30 cellular contexts compared by ENCODE assay signal in genomic region chr16:89295071-89295900, GRCh38.
DNase-seq lines count a peak whose midpoint lies in the region; ATAC-seq and TF ChIP-seq lines count a peak whose summit lies in the region.
"Had no signal": no experiment of that assay in that cellular context is flagged by ENCODE, and none has a peak within 500 bp of the region (broad histone marks: within the 10 kb centered on the region; RNA-seq: fewer than 3 reads in every experiment).

No MANE protein-coding gene starts in this region.

- no peak overlapping the region for H2BK12ac ChIP-seq in trophoblast cell (ENCODE audit: low read length)

- H3K4me1 ChIP-seq in right atrium auricular region (peaks cover 0 to 64% of the 10 kb centered on the region in 2 donors), HCT116 (ENCODE audit: control insufficient read depth in 1 of 2, insufficient read depth in 2 of 2, low read length in 2 of 2) (no peaks in the 10 kb centered on the region), trophoblast cell (ENCODE audit: control insufficient read depth in 1 of 2, insufficient read depth in 2 of 2, low read length in 2 of 2) (peaks cover 4 to 7% of the 10 kb centered on the region in 2 experiments)
- H3K4me1 ChIP-seq: BE2C, colonic mucosa had no signal

- no peak overlapping the region for H2BK120ac ChIP-seq in trophoblast cell (ENCODE audit: insufficient read depth, low read length, poor library complexity)

- TF ChIP-seq RAD21 in HCT116 (IDR thresholded peaks at IDR 0.05; ENCODE audit: low read depth): no peak

- H2AFZ ChIP-seq in HCT116 (ENCODE audit: low read depth, low read length, poor library complexity, severe bottlenecking) (no peak overlapping the region), trophoblast cell (ENCODE audit: insufficient read depth, low read length, poor library complexity) (no peak overlapping the region)

- H4K91ac ChIP-seq in trophoblast cell (ENCODE audit: low read depth, low read length): no peak overlapping the region

- H3K9ac ChIP-seq in HCT116 (ENCODE audit: low read length) (no peak overlapping the region), trophoblast cell (ENCODE audit: low read length) (no peak overlapping the region)

- no peak overlapping the region for H3K14ac ChIP-seq in trophoblast cell (ENCODE audit: low read length)

- peak overlapping the region; percentile 59 to 84 for H3K27ac Mint-ChIP-seq in effector memory CD8-positive, alpha-beta T cell

- H3K36me3 ChIP-seq in right atrium auricular region (peaks cover 8% of the 10 kb centered on the region), HCT116 (ENCODE audit: control insufficient read depth in 1 of 2, insufficient read depth in 2 of 2, low read length in 2 of 2) (peaks cover 7 to 8% of the 10 kb centered on the region in 2 experiments; a peak in 3 of 4 replicates), trophoblast cell (ENCODE audit: control insufficient read depth in 1 of 2, insufficient read depth in 2 of 2, low read length in 2 of 2) (peaks cover 35 to 44% of the 10 kb centered on the region in 2 experiments)
- H3K36me3 ChIP-seq: colonic mucosa had no signal

- no peaks in the 10 kb centered on the region for H3K9me3 ChIP-seq in right atrium auricular region
- no peaks in the 10 kb centered on the region for H3K9me3 ChIP-seq in HCT116 (ENCODE audit: control insufficient read depth in 1 of 2, insufficient read depth in 1 of 2, low read depth in 1 of 2, low read length in 2 of 2)
- H3K9me3 ChIP-seq in trophoblast cell (ENCODE audit: insufficient read depth, low read depth, low read length): no peaks in the 10 kb centered on the region
- H3K9me3 ChIP-seq: BE2C, colonic mucosa, heart left ventricle, upper lobe of right lung had no signal

- intact Hi-C loops in Right ventricle myocardium inferior (cut with DNase I) (no loop called here), HCT116 (cut with micrococcal nuclease) (no loop called here)

- RAD21 ChIA-PET in HCT116 (lab: Charles Lee; ENCODE audit: low non-redundant PET in 1 of 2, low total read pairs in 2 of 2, uncharacterized antibody in 2 of 2, unreplicated experiment in 2 of 2): no interaction called here

- no peaks in the 10 kb centered on the region for H3K79me1 ChIP-seq in trophoblast cell (ENCODE audit: low read length)

- no peaks in the 10 kb centered on the region for H4K20me1 ChIP-seq in HCT116 (ENCODE audit: insufficient read depth)

- peak overlapping the region; percentile 28 for H3K18ac ChIP-seq in trophoblast cell (ENCODE audit: low read length)

- ATAC-seq in Right ventricle myocardium inferior (no peak), HCT116 (no peak), GM18858 (IDR thresholded peaks at IDR 0.05; ENCODE audit: unreplicated experiment) (no peak), HG03280 (IDR thresholded peaks at IDR 0.05; ENCODE audit: unreplicated experiment) (no peak)
- ATAC-seq in effector memory CD8-positive, alpha-beta T cell (replicated peaks): no peak
- ATAC-seq: esophagus mucosa, heart left ventricle, upper lobe of right lung had no signal

- peaks cover 35 to 38% of the 10 kb centered on the region in 2 donors for H3K4me1 Mint-ChIP-seq in effector memory CD8-positive, alpha-beta T cell (ENCODE audit: low read depth in 2 of 2)

- H2AK5ac ChIP-seq in trophoblast cell (ENCODE audit: low read length): no peak overlapping the region

- H4K12ac ChIP-seq in trophoblast cell (ENCODE audit: low read depth, low read length): no peak overlapping the region

- H3K4me3 Mint-ChIP-seq in effector memory CD8-positive, alpha-beta T cell: no peak overlapping the region
- H3K4me3 Mint-ChIP-seq: T-helper 1 cell treated with Interleukin-12 subunit alpha and Interleukin-12 subunit beta and Interleukin-4 antibody, amounts not matched to agents 30 μg/mL and 1 μg/mL, for 36 hours had no signal

- H3K27me3 ChIP-seq in right atrium auricular region (no peaks in the 10 kb centered on the region), HCT116 (ENCODE audit: insufficient read depth, low read length) (no peaks in the 10 kb centered on the region), trophoblast cell (ENCODE audit: insufficient read depth, low read length) (no peaks in the 10 kb centered on the region)
- H3K27me3 ChIP-seq: BE2C, colonic mucosa, heart left ventricle, upper lobe of right lung had no signal

- H3K9me3 Mint-ChIP-seq in effector memory CD8-positive, alpha-beta T cell: no peaks in the 10 kb centered on the region
- H3K9me3 Mint-ChIP-seq: T-helper 1 cell treated with Interleukin-12 subunit alpha and Interleukin-12 subunit beta and Interleukin-4 antibody, amounts not matched to agents 30 μg/mL and 1 μg/mL, for 36 hours had no signal

- CTCF ChIA-PET in HCT116 (lab: Charles Lee): interaction anchor here (0.8 kb wide), 1 partner anchor 22 kb away, joined by 5 read pairs; no protein-coding TSS in a partner anchor

- H3K27ac ChIP-seq in right atrium auricular region (no peak overlapping the region), HCT116 (ENCODE audit: low read depth, low read length) (no peak overlapping the region), trophoblast cell (ENCODE audit: low read depth, low read length) (no peak overlapping the region)
- H3K27ac ChIP-seq: colonic mucosa, heart left ventricle, HL-60, SK-N-MC, upper lobe of right lung had no signal

- H3K4ac ChIP-seq in trophoblast cell (ENCODE audit: low read depth, low read length): no peak overlapping the region

- no peak overlapping the region for H4K8ac ChIP-seq in trophoblast cell (ENCODE audit: low read depth, low read length)

- no peaks in the 10 kb centered on the region for H3K9me2 ChIP-seq in HCT116 (ENCODE audit: insufficient read depth)

- POLR2A ChIA-PET in HCT116 (lab: Charles Lee): no interaction called here

- H2BK5ac ChIP-seq in trophoblast cell (ENCODE audit: low read depth, low read length, poor library complexity): no peak overlapping the region

- H3K4me2 ChIP-seq in HCT116 (ENCODE audit: low read length): no peak overlapping the region
- H3K4me2 ChIP-seq in trophoblast cell (ENCODE audit: low read length): no peak overlapping the region
- H3K4me2 ChIP-seq: smooth muscle cell had no signal

- DNase-seq in Right ventricle myocardium inferior (ENCODE audit: missing footprints): peak; percentile 61
- DNase-seq in right atrium auricular region (ENCODE audit: low spot score): no peak
- DNase-seq in HCT116 (ENCODE audit: low read depth, low spot score): no peak
- no peak for DNase-seq in effector memory CD8-positive, alpha-beta T cell
- no peak for DNase-seq in trophoblast cell
- DNase-seq in D341Med (ENCODE audit: low spot score): no peak
- DNase-seq: ACHN; activated CD4-positive, alpha-beta T cell treated with anti-CD3 and anti-CD28 coated beads for 4 hours; activated naive CD4-positive, alpha-beta T cell treated with anti-CD3 and anti-CD28 coated beads, Interleukin-2, amount 50 U/mL, for 16 hours; anterior cingulate cortex; BE2C; colonic mucosa; foreskin fibroblast; mesendoderm; MV-4-11; NCI-H1436 treated with DMSO at 0.1 percent for 48 hours; NCI-H446; occipital lobe; RPMI8226; stimulated activated CD4-positive, alpha-beta T cell treated with anti-CD3 and anti-CD28 coated beads, Interleukin-1b, Interleukin-23, amount 100 ng/mL, for 48 hours; stimulated activated CD8-positive, alpha-beta memory T cell treated with anti-CD3 and anti-CD28 coated beads, Interleukin-4, amount 100 ng/mL, for 48 hours; upper lobe of right lung had no signal

- peaks cover 38% of the 10 kb centered on the region for H3K36me3 Mint-ChIP-seq in effector memory CD8-positive, alpha-beta T cell (ENCODE audit: insufficient read depth)

- no peak overlapping the region for H3K23ac ChIP-seq in trophoblast cell (ENCODE audit: low read length)

- TF ChIP-seq CTCF in right atrium auricular region (IDR thresholded peaks at IDR 0.05) (no peak), HCT116 (IDR thresholded peaks at IDR 0.05 in 2 of 3, conservative IDR thresholded peaks at IDR 0.05 in 1 of 3; ENCODE audit: borderline replicate concordance in 1 of 3, insufficient read depth in 1 of 3, low read depth in 2 of 3, low read length in 2 of 3) (no peak)

- H3K27me3 Mint-ChIP-seq in effector memory CD8-positive, alpha-beta T cell: no peaks in the 10 kb centered on the region

- TF ChIP-seq POLR2A in HCT116 (IDR thresholded peaks at IDR 0.05; ENCODE audit: borderline replicate concordance, extremely low read depth, insufficient read depth, insufficient read length): no peak

- H3K4me3 ChIP-seq in right atrium auricular region (no peak overlapping the region), HCT116 (replicated peaks in 1 of 2; ENCODE audit: low read depth in 1 of 2, low read length in 2 of 2) (no peak overlapping the region), trophoblast cell (ENCODE audit: low read depth, low read length) (peak overlapping the region; percentile 14)
- H3K4me3 ChIP-seq: colonic mucosa, heart left ventricle, SK-N-MC, smooth muscle cell, upper lobe of right lung had no signal

- WGBS in trophoblast cell (ENCODE audit: extremely low coverage, insufficient coverage, insufficient read length): no CpG with 5 or more reads among the region's 24 CpGs

- peaks cover 85% of the 10 kb centered on the region for H3K79me2 ChIP-seq in HCT116 (ENCODE audit: insufficient read depth, low read length)
- peaks cover 4% of the 10 kb centered on the region for H3K79me2 ChIP-seq in trophoblast cell (ENCODE audit: control insufficient read depth, insufficient read depth, low read length, poor library complexity)

- BruUV-seq in HCT116 (replicated peaks; lab: Mats Ljungman, UMichigan): no TSS peak

TF ChIP-seq in HCT116, 20 proteins besides CTCF, POLR2A, EP300 and RAD21:
- TF ChIP-seq POLR2AphosphoS5 (IDR thresholded peaks at IDR 0.05; ENCODE audit: low read depth, low read length) (0 out of 2 replicates have a peak, but pooled peaks have one; percentile 18), SRF (IDR thresholded peaks at IDR 0.05; ENCODE audit: low read depth) (no peak)
